20 cellular contexts compared by ENCODE assay signal in the genomic region with DNA sequence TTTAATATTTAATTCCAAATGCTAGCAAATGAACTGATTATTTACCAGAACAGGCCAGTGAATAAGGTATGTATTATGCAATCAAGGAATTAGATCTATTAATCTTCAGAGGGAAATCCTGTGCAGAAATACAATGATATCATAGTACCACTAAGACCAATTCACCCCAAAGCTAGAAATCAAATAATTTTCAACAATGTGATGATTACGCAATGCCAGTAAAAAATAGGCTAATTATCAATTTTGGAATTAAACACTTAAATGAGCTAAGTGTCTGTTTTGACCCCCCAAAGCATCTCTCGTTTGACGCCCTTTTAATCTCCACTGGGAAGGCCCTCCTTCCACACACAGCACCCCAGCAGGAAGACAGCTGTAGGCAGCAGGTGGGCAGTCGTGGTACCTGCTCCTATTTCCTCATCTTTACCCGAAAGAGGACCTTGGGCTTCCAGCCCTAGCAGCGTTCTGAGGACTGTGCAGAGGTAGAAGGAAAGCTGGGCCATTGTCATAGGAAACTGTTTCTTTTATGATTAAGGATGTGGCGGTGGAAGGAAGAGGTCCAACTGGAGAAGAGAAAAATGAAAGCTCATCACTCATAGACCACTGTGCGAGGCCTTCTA.
DNase-seq lines count a peak whose midpoint lies in the region; ATAC-seq, FAIRE-seq and TF ChIP-seq lines count a peak whose summit lies in the region.
"Had no signal": no experiment of that assay in that cellular context is flagged by ENCODE, and none has a peak within 500 bp of the region (broad histone marks: within the 10 kb centered on the region; RNA-seq: fewer than 3 reads in every experiment).

No MANE protein-coding gene starts in this region.

- H2BK20ac ChIP-seq in H1 (ENCODE audit: low read length) = no peak overlapping the region

- H3K9me3 ChIP-seq in HepG2 (ENCODE audit: low read length) (no peaks in the 10 kb centered on the region), right lobe of liver (no peaks in the 10 kb centered on the region), H1 (ENCODE audit: insufficient read depth in 2 of 2, low read depth in 1 of 2, low read length in 1 of 2) (no peaks in the 10 kb centered on the region)
- H3K9me3 ChIP-seq: heart left ventricle had no signal

- FAIRE-seq in HepG2 (lab: Jason Lieb, UNC) = no peak
- no peak for FAIRE-seq in H1 (lab: Jason Lieb, UNC)
- FAIRE-seq: endothelial cell of umbilical vein, small intestine had no signal

- no peaks in the 10 kb centered on the region for H3K27me3 Mint-ChIP-seq in activated CD4-positive, alpha-beta memory T cell treated with anti-CD3 and anti-CD28 coated beads for 36 hours
- no peaks in the 10 kb centered on the region for H3K27me3 Mint-ChIP-seq in MCF 10A (ENCODE audit: insufficient read depth, unreplicated experiment)
- H3K27me3 Mint-ChIP-seq: stimulated activated naive CD8-positive, alpha-beta T cell treated with anti-CD3 and anti-CD28 coated beads, Interleukin-15, Interleukin-2, amounts not matched to agents 100 ng/mL and 50 ng/mL, for 24 hours had no signal

- ATAC-seq in HepG2 = no peak
- ATAC-seq in right lobe of liver = no peak
- no peak for ATAC-seq in HG03521 (IDR thresholded peaks at IDR 0.05; ENCODE audit: unreplicated experiment)
- ATAC-seq: heart left ventricle had no signal

- TF ChIP-seq RAD21 in HepG2 (CRISPR knock-in tag; IDR thresholded peaks at IDR 0.05) (no peak), H1 (IDR thresholded peaks at IDR 0.05 in 1 of 2, conservative IDR thresholded peaks at IDR 0.05 in 1 of 2; ENCODE audit: low read depth in 2 of 2, low read length in 2 of 2) (no peak)

- peaks cover 36% of the 10 kb centered on the region for H3K4me1 Mint-ChIP-seq in activated CD4-positive, alpha-beta memory T cell treated with anti-CD3 and anti-CD28 coated beads for 36 hours (ENCODE audit: low read depth)
- no peaks in the 10 kb centered on the region for H3K4me1 Mint-ChIP-seq in MCF 10A (ENCODE audit: insufficient read depth, unreplicated experiment)

- no peak overlapping the region for H4K91ac ChIP-seq in H1 (replicated peaks; ENCODE audit: insufficient read length, low read length)

- DNase-seq in HepG2 (ENCODE audit: low spot score) = no peak
- no peak for DNase-seq in right lobe of liver
- DNase-seq in activated CD4-positive, alpha-beta memory T cell treated with anti-CD3 and anti-CD28 coated beads for 36 hours = no peak
- no peak for DNase-seq in H1 (ENCODE audit: low read depth in 1 of 2, low spot score in 2 of 2)
- no peak for DNase-seq in MCF 10A (ENCODE audit: unreplicated experiment)
- no peak for DNase-seq in anterior cingulate cortex (lab: John Stamatoyannopoulos, UW)
- DNase-seq: activated CD8-positive, alpha-beta memory T cell treated with anti-CD3 and anti-CD28 coated beads, Interleukin-2, amount 50 U/mL, for 48 hours; activated naive CD4-positive, alpha-beta T cell treated with Interleukin-2 at 50 U/mL for 16 hours; DMS79; heart left ventricle; NCI-H187 treated with DMSO at 0.1 percent for 48 hours; RPMI8226; small intestine; trophoblast cell had no signal

- no peak overlapping the region for H2BK12ac ChIP-seq in H1 (ENCODE audit: low read depth, low read length)

- TF ChIP-seq POLR2A in HepG2 (IDR thresholded peaks at IDR 0.05; ENCODE audit: insufficient read depth in 1 of 2, low read depth in 2 of 2, low read length in 2 of 2) (no peak), right lobe of liver (IDR thresholded peaks at IDR 0.05) (no peak), H1 (IDR thresholded peaks at IDR 0.05; ENCODE audit: control extremely low read depth in 1 of 2, low read depth in 2 of 2, low read length in 2 of 2) (no peak)

- 0 out of 2 replicates have a peak, but pooled peaks cover 1% of the 10 kb centered on the region for H3K23me2 ChIP-seq in H1 (ENCODE audit: low read depth, low read length)

- H3K4me3 Mint-ChIP-seq in activated CD4-positive, alpha-beta memory T cell treated with anti-CD3 and anti-CD28 coated beads for 36 hours = no peak overlapping the region
- H3K4me3 Mint-ChIP-seq in MCF 10A (ENCODE audit: unreplicated experiment) = no peak overlapping the region
- H3K4me3 Mint-ChIP-seq: stimulated activated naive CD8-positive, alpha-beta T cell treated with anti-CD3 and anti-CD28 coated beads, Interleukin-15, Interleukin-2, amounts not matched to agents 100 ng/mL and 50 ng/mL, for 24 hours had no signal

- BruUV-seq in HepG2 (replicated peaks; lab: Mats Ljungman, UMichigan) (no TSS peak), MCF 10A (replicated peaks; lab: Mats Ljungman, UMichigan) (no TSS peak)

- H2BK120ac ChIP-seq in H1 (replicated peaks; ENCODE audit: low read depth, low read length) = no peak overlapping the region

- H3K4me1 ChIP-seq in HepG2 (ENCODE audit: insufficient read depth, low read length) = no peaks in the 10 kb centered on the region
- H3K4me1 ChIP-seq in right lobe of liver = peaks cover 0 to 3% (median 0%) of the 10 kb centered on the region in 4 donors
- H3K4me1 ChIP-seq in H1 (replicated peaks in 1 of 4; ENCODE audit: control insufficient read depth in 3 of 4, insufficient read depth in 4 of 4, low read length in 3 of 4) = no peaks in the 10 kb centered on the region; a peak in 1 of 7 replicates

- POLR2A ChIA-PET in HepG2 (lab: Yijun Ruan, JAX) = no interaction called here
- POLR2A ChIA-PET in activated CD4-positive, alpha-beta memory T cell treated with anti-CD3 and anti-CD28 coated beads for 36 hours (lab: Charles Lee) = no interaction called here
- POLR2A ChIA-PET in H1 (lab: Charles Lee; ENCODE audit: partially characterized antibody) = interaction anchor here (0.7 kb wide), 2 partner anchors 9 to 16 kb away, joined by 3 read pairs; no protein-coding TSS in a partner anchor
- POLR2A ChIA-PET in MCF 10A (lab: Yijun Ruan, JAX) = no interaction called here

- CTCF ChIA-PET in HepG2 (lab: Yijun Ruan, JAX; ENCODE audit: low intra/inter-chr PET ratio, low total read pairs) = no interaction called here
- CTCF ChIA-PET in activated CD4-positive, alpha-beta memory T cell treated with anti-CD3 and anti-CD28 coated beads for 36 hours (lab: Charles Lee) = interaction anchor here (1.0 to 11.9 kb wide), 2 partner anchors 48 to 125 kb away, joined by 3 to 88 read pairs; no protein-coding TSS in a partner anchor
- CTCF ChIA-PET in H1 (lab: Charles Lee; ENCODE audit: partially characterized antibody) = interaction anchor here (0.7 to 1.2 kb wide), 4 partner anchors 14 to 740 kb away, joined by 3 to 5 read pairs (median 4); no protein-coding TSS in a partner anchor
- CTCF ChIA-PET in MCF 10A (lab: Yijun Ruan, JAX) = no interaction called here

- no peak overlapping the region for H4K8ac ChIP-seq in H1 (ENCODE audit: extremely low read depth, insufficient read depth, low read length)

- TF ChIP-seq CTCF in HepG2 (CRISPR knock-in tag; IDR thresholded peaks at IDR 0.05) = no peak
- TF ChIP-seq CTCF in right lobe of liver (IDR thresholded peaks at IDR 0.05) = no peak
- no peak for TF ChIP-seq CTCF in H1 (IDR thresholded peaks at IDR 0.05; ENCODE audit: control extremely low read depth in 1 of 3, insufficient read depth in 1 of 3, low read depth in 1 of 3, low read length in 3 of 3)
- TF ChIP-seq CTCF in MCF 10A (IDR thresholded peaks at IDR 0.05; ENCODE audit: unreplicated experiment) = no peak

- no peak overlapping the region for H3K56ac ChIP-seq in H1 (replicated peaks; ENCODE audit: insufficient read length, low read depth, low read length)

- no peak overlapping the region for H3K4ac ChIP-seq in H1 (replicated peaks; ENCODE audit: insufficient read length, low read depth, low read length)

- peaks cover 22% of the 10 kb centered on the region for H3K36me3 Mint-ChIP-seq in activated CD4-positive, alpha-beta memory T cell treated with anti-CD3 and anti-CD28 coated beads for 36 hours
- H3K36me3 Mint-ChIP-seq in MCF 10A (ENCODE audit: insufficient read depth, unreplicated experiment) = peaks cover 19% of the 10 kb centered on the region

- H3K79me1 ChIP-seq in H1 (ENCODE audit: low read depth, low read length) = no peaks in the 10 kb centered on the region

- H3K4me2 ChIP-seq in HepG2 (ENCODE audit: low read depth, low read length) = no peak overlapping the region
- H3K4me2 ChIP-seq in H1 (ENCODE audit: insufficient read depth in 1 of 2, low read depth in 2 of 2, low read length in 2 of 2) = no peak overlapping the region

- H3K27ac ChIP-seq in HepG2 (ENCODE audit: extremely low read length, insufficient read depth, low read length) = no peak overlapping the region
- H3K27ac ChIP-seq in right lobe of liver = no peak overlapping the region
- no peak overlapping the region for H3K27ac ChIP-seq in H1 (ENCODE audit: low read depth, low read length)
- H3K27ac ChIP-seq in temporal lobe (ENCODE audit: low read depth, low read length) = peak overlapping the region; percentile 88
- H3K27ac ChIP-seq: coronary artery, heart left ventricle, SK-N-MC had no signal

- no peak overlapping the region for H2AK5ac ChIP-seq in H1 (ENCODE audit: low read depth, low read length)

- H3K18ac ChIP-seq in H1 (ENCODE audit: extremely low read depth, low read length) = no peak overlapping the region

- no peaks in the 10 kb centered on the region for H3K27me3 ChIP-seq in HepG2 (ENCODE audit: control insufficient read depth in 1 of 2, insufficient read depth in 2 of 2, low read length in 2 of 2)
- H3K27me3 ChIP-seq in right lobe of liver = no peaks in the 10 kb centered on the region
- no peaks in the 10 kb centered on the region for H3K27me3 ChIP-seq in H1 (replicated peaks in 1 of 4; ENCODE audit: control insufficient read depth in 3 of 4, extremely low read depth in 1 of 4, insufficient read depth in 3 of 4, low read length in 3 of 4)
- H3K27me3 ChIP-seq: heart left ventricle had no signal

- no peak overlapping the region for H3K4me3 ChIP-seq in HepG2 (replicated peaks in 1 of 3; ENCODE audit: insufficient read depth in 1 of 3, low read depth in 2 of 3, low read length in 3 of 3)
- no peak overlapping the region for H3K4me3 ChIP-seq in right lobe of liver
- no peak overlapping the region for H3K4me3 ChIP-seq in H1 (ENCODE audit: extremely low read depth in 1 of 4, insufficient read depth in 2 of 4, low read depth in 3 of 4, low read length in 4 of 4)
- H3K4me3 ChIP-seq: coronary artery, heart left ventricle, SK-N-MC had no signal

- H4K20me1 ChIP-seq in HepG2 (ENCODE audit: insufficient read depth, low read length) (no peaks in the 10 kb centered on the region), H1 (replicated peaks in 1 of 2; ENCODE audit: control insufficient read depth in 1 of 2, insufficient read depth in 2 of 2, low read length in 2 of 2) (peaks cover 0 to 3% of the 10 kb centered on the region in 2 experiments)

- TF ChIP-seq EP300 in HepG2 (IDR thresholded peaks at IDR 0.05; ENCODE audit: low read depth in 2 of 2, low read length in 2 of 2) = no peak
- no peak for TF ChIP-seq EP300 in HepG2 (CRISPR knock-in tag; IDR thresholded peaks at IDR 0.05; ENCODE audit: borderline replicate concordance)
- TF ChIP-seq EP300 in H1 (IDR thresholded peaks at IDR 0.05; ENCODE audit: borderline replicate concordance in 1 of 2, low read depth in 2 of 2, low read length in 2 of 2) = no peak

- no peak overlapping the region for H3K23ac ChIP-seq in H1 (ENCODE audit: insufficient read length)

- no peak overlapping the region for H4K5ac ChIP-seq in H1 (ENCODE audit: insufficient read length, low read depth, low read length)

- H3K36me3 ChIP-seq in HepG2 (replicated peaks in 1 of 2; ENCODE audit: control insufficient read depth in 1 of 2, insufficient read depth in 2 of 2, low read length in 2 of 2) = no peaks in the 10 kb centered on the region
- peaks cover 0 to 5% (median 3%) of the 10 kb centered on the region in 4 donors for H3K36me3 ChIP-seq in right lobe of liver
- H3K36me3 ChIP-seq in H1 (ENCODE audit: control insufficient read depth in 2 of 4, insufficient read depth in 4 of 4, low read length in 3 of 4) = no peaks in the 10 kb centered on the region

- H3K9ac ChIP-seq in HepG2 (ENCODE audit: insufficient read depth, low read depth, low read length) (no peak overlapping the region), H1 (replicated peaks in 1 of 4; ENCODE audit: extremely low read depth in 1 of 4, low read depth in 3 of 4, low read length in 3 of 4) (no peak overlapping the region)

- 93% methylated on average over 8 of the region's 8 CpGs for WGBS in HepG2 (ENCODE audit: low lambda C conversion rate)
- WGBS in right lobe of liver (ENCODE audit: insufficient coverage, low coverage, low lambda C conversion rate, missing lambda C conversion rate) = 91% methylated on average over 7 of the region's 8 CpGs
- 69% methylated on average over 8 of the region's 8 CpGs; no CpG with 5 or more reads in 1 of the 2 experiments for WGBS in H1 (ENCODE audit: extremely low coverage in 1 of 2, insufficient coverage in 1 of 2, insufficient read length in 1 of 2, insufficient replicate concordance in 2 of 2, low coverage in 1 of 2, low lambda C conversion rate in 2 of 2, missing lambda C conversion rate in 1 of 2), 2 experiments

- peak overlapping the region; percentile 2 for H3K27ac Mint-ChIP-seq in activated CD4-positive, alpha-beta memory T cell treated with anti-CD3 and anti-CD28 coated beads for 36 hours
- no peak overlapping the region for H3K27ac Mint-ChIP-seq in MCF 10A (ENCODE audit: low read depth, unreplicated experiment)

- no peak overlapping the region for H2BK15ac ChIP-seq in H1 (ENCODE audit: low read length)

- no peak overlapping the region for H3K14ac ChIP-seq in H1 (ENCODE audit: insufficient read length)

- no peaks in the 10 kb centered on the region for H3K9me3 Mint-ChIP-seq in activated CD4-positive, alpha-beta memory T cell treated with anti-CD3 and anti-CD28 coated beads for 36 hours
- no peaks in the 10 kb centered on the region for H3K9me3 Mint-ChIP-seq in MCF 10A (ENCODE audit: unreplicated experiment)
- H3K9me3 Mint-ChIP-seq: stimulated activated naive CD8-positive, alpha-beta T cell treated with anti-CD3 and anti-CD28 coated beads, Interleukin-15, Interleukin-2, amounts not matched to agents 100 ng/mL and 50 ng/mL, for 24 hours had no signal

- in situ Hi-C loops in HepG2 (cut with HindIII; ENCODE audit: extremely low pct_ligation_motif_present, low pct_unique_long_range_greater_than_20kb) = no loop called here

- H2AFZ ChIP-seq in HepG2 (ENCODE audit: low read length) (no peak overlapping the region), H1 (ENCODE audit: low read length) (no peak overlapping the region)

- intact Hi-C loops in HepG2 (cut with micrococcal nuclease; ENCODE audit: unreplicated experiment) = no loop called here
- intact Hi-C loops in right lobe of liver (cut with DNase I) = no loop called here
- intact Hi-C loops in activated CD4-positive, alpha-beta memory T cell treated with anti-CD3 and anti-CD28 coated beads for 36 hours (cut with micrococcal nuclease) = no loop called here
- intact Hi-C loops in MCF 10A (cut with micrococcal nuclease) = no loop called here

- no peak overlapping the region for H2BK5ac ChIP-seq in H1 (ENCODE audit: low read depth, low read length)

- H3K79me2 ChIP-seq in HepG2 (ENCODE audit: insufficient read depth, low read length) = no peaks in the 10 kb centered on the region
- no peaks in the 10 kb centered on the region for H3K79me2 ChIP-seq in H1 (ENCODE audit: control insufficient read depth in 1 of 2, insufficient read depth in 2 of 2, low read length in 2 of 2)

Comparison
In these comparisons a context has a peak if more than half of its experiments do, and no peak if none do; other contexts are left out.
1. CTCF ChIA-PET loops: an anchor here in activated CD4-positive, alpha-beta memory T cell treated with anti-CD3 and anti-CD28 coated beads for 36 hours (1.0 to 11.9 kb wide) and H1 (0.7 to 1.2 kb wide); none called in HepG2 and MCF 10A.